25 cellular contexts compared by ENCODE assay signal in genomic region chr5:94906750-94907149, GRCh38.
"Had no signal": no experiment of that assay in that cellular context is flagged by ENCODE, and none has a peak within 500 bp of the region (broad histone marks: within the 10 kb centered on the region; RNA-seq: fewer than 3 reads in every experiment).

No MANE protein-coding gene starts in this region.

- H3K36me3 ChIP-seq: esophagus squamous epithelium, gastrocnemius medialis, ovary, sigmoid colon, transverse colon, uterus had no signal

- ATAC-seq: effector memory CD8-positive, alpha-beta T cell; gastrocnemius medialis; left ventricle myocardium superior; natural killer cell; psoas muscle; right cardiac atrium; stimulated activated memory B cell treated with anti-CD40 and anti-IgM and Interleukin-4, amounts not matched to agents 10 μg/mL and 1 μg/mL and 100 μg/mL, for 72 hours; stimulated activated naive CD8-positive, alpha-beta T cell treated with anti-CD3 and anti-CD28 coated beads, Interleukin-15, Interleukin-2, amounts not matched to agents 100 U/mL and 50 U/mL, for 24 hours; upper lobe of right lung had no signal

- H3K4me3 ChIP-seq: esophagus squamous epithelium, gastrocnemius medialis, lung, ovary, psoas muscle, sigmoid colon, skin epidermis, spleen, transverse colon, upper lobe of right lung, uterus had no signal

- H3K4me1 ChIP-seq: esophagus squamous epithelium, gastrocnemius medialis, psoas muscle, sigmoid colon, spleen, transverse colon, upper lobe of right lung, uterus had no signal

- H3K9me3 ChIP-seq: esophagus squamous epithelium, gastrocnemius medialis, ovary, psoas muscle, sigmoid colon, spleen, transverse colon, upper lobe of right lung, uterus had no signal

- FAIRE-seq: endometrium, keratinocyte had no signal

- H3K27me3 ChIP-seq: esophagus squamous epithelium, gastrocnemius medialis, ovary, sigmoid colon, spleen, transverse colon, upper lobe of right lung, uterus had no signal

- DNase-seq: cortex of kidney; effector memory CD8-positive, alpha-beta T cell; erythroblast; esophagus squamous epithelium; foreskin fibroblast; gastrocnemius medialis; head of caudate nucleus; left ventricle myocardium superior; natural killer cell; occipital lobe; ovary; psoas muscle; right cardiac atrium; sigmoid colon; spleen; stimulated activated CD4-positive, alpha-beta T cell treated with anti-CD3 and anti-CD28 coated beads, Interleukin-4, amount 100 ng/mL, for 4 hours; stimulated activated naive CD8-positive, alpha-beta T cell treated with anti-CD3 and anti-CD28 coated beads, Interleukin-15, Interleukin-2, amounts not matched to agents 100 U/mL and 50 U/mL, for 24 hours; transverse colon; upper lobe of right lung; uterus had no signal

- H3K27ac ChIP-seq: esophagus squamous epithelium, gastrocnemius medialis, ovary, psoas muscle, sigmoid colon, skin epidermis, spleen, transverse colon, upper lobe of right lung, uterus had no signal
